Comparison of ENCODE assay signal across 14 cellular contexts in genomic region chr7:152344253-152344652, GRCh38.
DNase-seq lines count a peak whose midpoint lies in the region; ATAC-seq and TF ChIP-seq lines count a peak whose summit lies in the region.
"Had no signal": no experiment of that assay in that cellular context is flagged by ENCODE, and none has a peak within 500 bp of the region (broad histone marks: within the 10 kb centered on the region; RNA-seq: fewer than 3 reads in every experiment).

No MANE protein-coding gene starts in this region.

- H3K9me2 ChIP-seq in SK-N-SH: no peaks in the 10 kb centered on the region

- H3K4me1 Mint-ChIP-seq in effector memory CD8-positive, alpha-beta T cell (ENCODE audit: low read depth in 2 of 2): peaks cover 25 to 43% of the 10 kb centered on the region in 2 donors
- H3K4me1 Mint-ChIP-seq in nephron progenitor cell: peaks cover 14% of the 10 kb centered on the region

- H3K9ac ChIP-seq in SK-N-SH: no peak overlapping the region

- no peak overlapping the region for H3K4me3 ChIP-seq in SK-N-SH (ENCODE audit: low read depth in 2 of 2, low read length in 1 of 2)
- H3K4me3 ChIP-seq: testis had no signal

- TF ChIP-seq CTCF in SK-N-SH (IDR thresholded peaks at IDR 0.05) (no peak), nephron progenitor cell (IDR thresholded peaks at IDR 0.05) (no peak)

- H3K79me2 ChIP-seq in SK-N-SH (ENCODE audit: insufficient read depth): peaks cover 91% of the 10 kb centered on the region

- no peak overlapping the region for H3K4me2 ChIP-seq in SK-N-SH

- H3K9me3 Mint-ChIP-seq in effector memory CD8-positive, alpha-beta T cell: no peaks in the 10 kb centered on the region
- peaks cover 25% of the 10 kb centered on the region for H3K9me3 Mint-ChIP-seq in nephron progenitor cell
- H3K9me3 Mint-ChIP-seq: activated CD4-positive, alpha-beta T cell treated with anti-CD3 and anti-CD28 coated beads, Interleukin-2, amount 10 ng/mL, durations not matched to agents 24 days and 14 days had no signal

- H3K27ac ChIP-seq in SK-N-SH (ENCODE audit: low read depth in 2 of 2, low read length in 1 of 2): no peak overlapping the region
- H3K27ac ChIP-seq: testis had no signal

- H4K20me1 ChIP-seq in SK-N-SH (ENCODE audit: insufficient read depth): peaks cover 40% of the 10 kb centered on the region

- H2AFZ ChIP-seq in SK-N-SH (ENCODE audit: low read depth): no peak overlapping the region

- DNase-seq in ELR (ENCODE audit: low read depth): peak; percentile 13
- DNase-seq in effector memory CD8-positive, alpha-beta T cell: no peak
- no peak for DNase-seq in SK-N-SH
- DNase-seq in nephron progenitor cell: no peak
- no peak for DNase-seq in NCI-H748 (lab: John Stamatoyannopoulos, UW; ENCODE audit: unreplicated experiment)
- DNase-seq in H4 (ENCODE audit: low spot score): no peak
- DNase-seq: activated CD4-positive, alpha-beta T cell treated with anti-CD3 and anti-CD28 coated beads, Interleukin-2, amount 10 ng/mL, durations not matched to agents 24 days and 14 days; aorta; NCI-H226; SHP77 treated with DMSO at 0.1 percent for 48 hours; testis had no signal

- no peaks in the 10 kb centered on the region for H3K27me3 ChIP-seq in SK-N-SH (ENCODE audit: insufficient read depth)
- H3K27me3 ChIP-seq: testis had no signal

- TF ChIP-seq EP300 in SK-N-SH (IDR thresholded peaks at IDR 0.05; ENCODE audit: borderline replicate concordance in 1 of 2, low read depth in 1 of 2, low read length in 1 of 2): no peak

- CTCF ChIA-PET in SK-N-SH (lab: Yijun Ruan, JAX): interaction anchor here (0.7 kb wide), 1 partner anchor 47 kb away, joined by 5 read pairs; no protein-coding TSS in a partner anchor

- peaks cover 10% of the 10 kb centered on the region for H3F3A ChIP-seq in SK-N-SH (replicated peaks; ENCODE audit: insufficient read depth)

- ATAC-seq in GM18909 (IDR thresholded peaks at IDR 0.05; ENCODE audit: poor library complexity, unreplicated experiment) (peak; percentile 37), HG03432 (IDR thresholded peaks at IDR 0.05; ENCODE audit: unreplicated experiment) (peak; percentile 47)
- ATAC-seq in effector memory CD8-positive, alpha-beta T cell (replicated peaks): peak; percentile 90

- 94% methylated on average over 2 of the region's 2 CpGs for WGBS in SK-N-SH (ENCODE audit: low lambda C conversion rate)

- POLR2A ChIA-PET in SK-N-SH (lab: Yijun Ruan, JAX): no interaction called here

- no peak for TF ChIP-seq RAD21 in SK-N-SH (IDR thresholded peaks at IDR 0.05; ENCODE audit: low read length)

- H3K4me1 ChIP-seq in SK-N-SH (ENCODE audit: control insufficient read depth in 1 of 2, insufficient read depth in 2 of 2, low read depth in 1 of 2, low read length in 1 of 2): no peaks in the 10 kb centered on the region; a peak in 1 of 4 replicates

- peaks cover 6% of the 10 kb centered on the region; the same call in 1 of the 2 replicates for H3K9me3 ChIP-seq in SK-N-SH
- H3K9me3 ChIP-seq: testis had no signal

- H3K4me3 Mint-ChIP-seq in effector memory CD8-positive, alpha-beta T cell: peak overlapping the region; percentile 46 to 72
- no peak overlapping the region for H3K4me3 Mint-ChIP-seq in nephron progenitor cell
- H3K4me3 Mint-ChIP-seq: activated CD4-positive, alpha-beta T cell treated with anti-CD3 and anti-CD28 coated beads, Interleukin-2, amount 10 ng/mL, durations not matched to agents 24 days and 14 days; IgD-negative memory B cell had no signal

- H3K36me3 Mint-ChIP-seq in effector memory CD8-positive, alpha-beta T cell (ENCODE audit: insufficient read depth): peaks cover 27% of the 10 kb centered on the region
- peaks cover 44% of the 10 kb centered on the region for H3K36me3 Mint-ChIP-seq in nephron progenitor cell (ENCODE audit: low read depth)

- peaks cover 15 to 29% of the 10 kb centered on the region in 2 experiments for H3K36me3 ChIP-seq in SK-N-SH (replicated peaks in 1 of 2; ENCODE audit: control insufficient read depth in 1 of 2, insufficient read depth in 2 of 2, low read length in 1 of 2)

- peak overlapping the region; percentile 85 to 94 for H3K27ac Mint-ChIP-seq in effector memory CD8-positive, alpha-beta T cell
- no peak overlapping the region for H3K27ac Mint-ChIP-seq in nephron progenitor cell
- H3K27ac Mint-ChIP-seq: activated CD4-positive, alpha-beta T cell treated with anti-CD3 and anti-CD28 coated beads, Interleukin-2, amount 10 ng/mL, durations not matched to agents 24 days and 14 days had no signal

- H3K27me3 Mint-ChIP-seq in effector memory CD8-positive, alpha-beta T cell: no peaks in the 10 kb centered on the region
- peaks cover 6% of the 10 kb centered on the region for H3K27me3 Mint-ChIP-seq in nephron progenitor cell (ENCODE audit: low read depth, poor library complexity)
- H3K27me3 Mint-ChIP-seq: activated CD4-positive, alpha-beta T cell treated with anti-CD3 and anti-CD28 coated beads, Interleukin-2, amount 10 ng/mL, durations not matched to agents 24 days and 14 days; IgD-negative memory B cell had no signal

TF ChIP-seq in SK-N-SH, 30 proteins besides CTCF, POLR2A, EP300 and RAD21 (continues in another document):
- no peak for TF ChIP-seq TAF1 (IDR thresholded peaks at IDR 0.05; ENCODE audit: borderline replicate concordance, low read depth, low read length)
- TF ChIP-seq GATA2 (CRISPR knock-in tag; IDR thresholded peaks at IDR 0.05): no peak
- TF ChIP-seq YY1 (IDR thresholded peaks at IDR 0.05; ENCODE audit: low read depth): no peak
- no peak for TF ChIP-seq RXRA (IDR thresholded peaks at IDR 0.05; ENCODE audit: borderline replicate concordance, low read depth)
- no peak for TF ChIP-seq ZBTB33 (IDR thresholded peaks at IDR 0.05; ENCODE audit: borderline replicate concordance, low read depth)
- no peak for TF ChIP-seq NFIC (IDR thresholded peaks at IDR 0.05; ENCODE audit: borderline replicate concordance)
- TF ChIP-seq USF1 (IDR thresholded peaks at IDR 0.05; ENCODE audit: borderline replicate concordance, low read depth): no peak
- no peak for TF ChIP-seq MAX (IDR thresholded peaks at IDR 0.05; ENCODE audit: low read depth)
- TF ChIP-seq POLR2AphosphoS5 (IDR thresholded peaks at IDR 0.05; ENCODE audit: low read depth, low read length): no peak
- no peak for TF ChIP-seq MXI1 (IDR thresholded peaks at IDR 0.05; ENCODE audit: low read depth, low read length)
- TF ChIP-seq FOXJ3 (CRISPR knock-in tag; IDR thresholded peaks at IDR 0.05): no peak
- TF ChIP-seq JUND (IDR thresholded peaks at IDR 0.05): no peak
- no peak for TF ChIP-seq IRF3 (IDR thresholded peaks at IDR 0.05; ENCODE audit: low read depth, low read length)
- no peak for TF ChIP-seq RFX5 (IDR thresholded peaks at IDR 0.05; ENCODE audit: low read length)
- TF ChIP-seq FOSL2 (IDR thresholded peaks at IDR 0.05; ENCODE audit: borderline replicate concordance, low read depth): no peak

Comparison
In these comparisons a context has a peak if more than half of its experiments do, and no peak if none do; other contexts are left out.
1. ATAC-seq: peak in every context shown above with its lines; median percentile 90 in effector memory CD8-positive, alpha-beta T cell; 47 in HG03432; 37 in GM18909.